8 cellular contexts compared by ENCODE assay signal in the genomic region with DNA sequence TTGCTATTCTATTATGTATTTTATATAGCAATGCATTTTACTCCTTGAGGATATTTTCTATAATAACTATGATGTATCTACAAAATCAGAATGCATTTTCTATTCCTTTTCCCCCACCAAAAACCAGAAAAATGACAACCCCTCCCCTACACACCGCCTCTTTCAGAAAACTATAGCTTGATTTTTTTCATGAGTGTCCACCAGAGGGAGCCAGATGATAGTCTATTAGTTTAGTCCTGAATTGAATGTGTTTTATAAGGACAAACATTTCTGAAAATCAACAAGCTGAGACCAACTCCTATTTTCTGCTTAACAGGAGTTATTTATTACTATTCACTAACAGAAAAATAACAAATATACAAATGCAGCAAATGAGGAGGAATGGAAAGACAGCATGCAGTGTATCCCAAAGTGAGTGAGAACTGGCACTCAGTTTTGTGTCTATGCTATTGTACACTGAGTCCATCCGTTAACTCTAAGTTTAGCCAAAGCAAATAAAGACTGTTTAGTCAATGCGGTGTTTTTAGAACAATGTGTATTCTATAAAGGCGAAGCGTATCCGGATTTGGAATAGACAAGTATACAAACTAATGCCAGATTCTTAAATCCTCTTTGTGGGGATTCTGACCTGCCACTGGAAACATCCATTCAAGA.
DNase-seq lines count a peak whose midpoint lies in the region; TF ChIP-seq lines count a peak whose summit lies in the region.

No MANE protein-coding gene starts in this region.

- no peak overlapping the region for H3K4me3 Mint-ChIP-seq in activated naive CD4-positive, alpha-beta T cell treated with anti-CD3 and anti-CD28 coated beads for 36 hours
- no peak overlapping the region for H3K4me3 Mint-ChIP-seq in mesothelial cell of epicardium

- TF ChIP-seq CTCF in LNCAP (IDR thresholded peaks at IDR 0.05) (peak; percentile 75), SK-N-SH (IDR thresholded peaks at IDR 0.05) (peak; percentile 81), mesothelial cell of epicardium (IDR thresholded peaks at IDR 0.05; ENCODE audit: unreplicated experiment) (peak; percentile 86), vagina (IDR thresholded peaks at IDR 0.05) (peak; percentile 72 to 77 (median 75))

- no peaks in the 10 kb centered on the region for H3K36me3 Mint-ChIP-seq in activated naive CD4-positive, alpha-beta T cell treated with anti-CD3 and anti-CD28 coated beads for 36 hours (ENCODE audit: low read depth)
- no peaks in the 10 kb centered on the region for H3K36me3 Mint-ChIP-seq in mesothelial cell of epicardium

- no peak overlapping the region for H2AFZ ChIP-seq in SK-N-SH (ENCODE audit: low read depth)

- H3K36me3 ChIP-seq in SK-N-SH (replicated peaks in 1 of 2; ENCODE audit: control insufficient read depth in 1 of 2, insufficient read depth in 2 of 2, low read length in 1 of 2) (no peaks in the 10 kb centered on the region), vagina (no peaks in the 10 kb centered on the region)

- no peaks in the 10 kb centered on the region for H3K79me2 ChIP-seq in SK-N-SH (ENCODE audit: insufficient read depth)

- no peaks in the 10 kb centered on the region for H3F3A ChIP-seq in SK-N-SH (replicated peaks; ENCODE audit: insufficient read depth)

- H3K4me2 ChIP-seq in SK-N-SH: no peak overlapping the region

- CTCF ChIA-PET in activated naive CD4-positive, alpha-beta T cell treated with anti-CD3 and anti-CD28 coated beads for 36 hours (lab: Charles Lee): interaction anchor here (0.6 to 13.6 kb wide), 26 partner anchors 11 to 418 kb away, joined by 3 to 255 read pairs (median 4); a partner anchor contains a TSS
- CTCF ChIA-PET in SK-N-SH (lab: Yijun Ruan, JAX): interaction anchor here (0.6 to 25.0 kb wide), 60 partner anchors 9 to 861 kb away, joined by 3 to 597 read pairs (median 4); a partner anchor contains a TSS

- peak; percentile 59 for DNase-seq in activated naive CD4-positive, alpha-beta T cell treated with anti-CD3 and anti-CD28 coated beads for 36 hours
- no peak for DNase-seq in activated naive CD4-positive, alpha-beta T cell (lab: John Stamatoyannopoulos, UW)
- DNase-seq in SK-N-SH (peak; percentile 25), dermis microvascular lymphatic vessel endothelial cell (ENCODE audit: low read depth in 2 of 2) (peak; percentile 85 to 86), mesothelial cell of epicardium (ENCODE audit: low spot score in 2 of 2, unreplicated experiment in 2 of 2) (no peak), vagina (ENCODE audit: extremely low spot score in 2 of 2) (no peak), NCI-H1048 (lab: John Stamatoyannopoulos, UW) (no peak)

- POLR2A ChIA-PET in SK-N-SH (lab: Yijun Ruan, JAX): interaction anchor here (1.0 to 1.7 kb wide), 2 partner anchors 342 to 345 kb away, joined by 3 to 6 read pairs; no protein-coding TSS in a partner anchor

- peaks cover 23% of the 10 kb centered on the region for H3K4me1 Mint-ChIP-seq in activated naive CD4-positive, alpha-beta T cell treated with anti-CD3 and anti-CD28 coated beads for 36 hours (ENCODE audit: low read depth)
- H3K4me1 Mint-ChIP-seq in mesothelial cell of epicardium: peaks cover 2% of the 10 kb centered on the region

- H3K9me2 ChIP-seq in SK-N-SH: no peaks in the 10 kb centered on the region

- H3K27ac ChIP-seq in SK-N-SH (ENCODE audit: low read depth in 2 of 2, low read length in 1 of 2): no peak overlapping the region
- H3K27ac ChIP-seq in vagina: no peak overlapping the region

- H3K9me3 ChIP-seq in SK-N-SH (no peaks in the 10 kb centered on the region), vagina (no peaks in the 10 kb centered on the region)

- H3K4me1 ChIP-seq in SK-N-SH (ENCODE audit: control insufficient read depth in 1 of 2, insufficient read depth in 2 of 2, low read depth in 1 of 2, low read length in 1 of 2) (peaks cover 0 to 9% of the 10 kb centered on the region in 2 experiments; a peak in 2 of 4 replicates), vagina (no peaks in the 10 kb centered on the region)

- H4K20me1 ChIP-seq in SK-N-SH (ENCODE audit: insufficient read depth): no peaks in the 10 kb centered on the region

- no peak for TF ChIP-seq EP300 in SK-N-SH (IDR thresholded peaks at IDR 0.05; ENCODE audit: borderline replicate concordance in 1 of 2, low read depth in 1 of 2, low read length in 1 of 2)

- WGBS in SK-N-SH (ENCODE audit: low lambda C conversion rate): 54% methylated on average over 6 of the region's 6 CpGs

- no peak for TF ChIP-seq POLR2A in vagina (IDR thresholded peaks at IDR 0.05)

- H3K27me3 ChIP-seq in SK-N-SH (ENCODE audit: insufficient read depth) (no peaks in the 10 kb centered on the region), vagina (no peaks in the 10 kb centered on the region)

- peak; percentile 89 for TF ChIP-seq RAD21 in SK-N-SH (IDR thresholded peaks at IDR 0.05; ENCODE audit: low read length)

- H3K4me3 ChIP-seq in SK-N-SH (ENCODE audit: low read depth in 2 of 2, low read length in 1 of 2) (no peak overlapping the region; a peak in 1 of 4 replicates), vagina (no peak overlapping the region)

- H3K9me3 Mint-ChIP-seq in activated naive CD4-positive, alpha-beta T cell treated with anti-CD3 and anti-CD28 coated beads for 36 hours: no peaks in the 10 kb centered on the region
- H3K9me3 Mint-ChIP-seq in mesothelial cell of epicardium: no peaks in the 10 kb centered on the region

- H3K27me3 Mint-ChIP-seq in activated naive CD4-positive, alpha-beta T cell treated with anti-CD3 and anti-CD28 coated beads for 36 hours (ENCODE audit: low read depth): no peaks in the 10 kb centered on the region
- peaks cover 20% of the 10 kb centered on the region for H3K27me3 Mint-ChIP-seq in mesothelial cell of epicardium (ENCODE audit: low read depth)

- no peak overlapping the region for H3K9ac ChIP-seq in SK-N-SH

- intact Hi-C loops in activated naive CD4-positive, alpha-beta T cell treated with anti-CD3 and anti-CD28 coated beads for 36 hours (cut with micrococcal nuclease): loop anchor here (1.0 to 10.0 kb wide), 5 partner anchors 115 to 861 kb away; no protein-coding TSS in a partner anchor
- intact Hi-C loops in vagina (cut with DNase I): loop anchor here (2.0 kb wide), 1 partner anchor 342 kb away; no protein-coding TSS in a partner anchor

- no peak overlapping the region for H3K27ac Mint-ChIP-seq in activated naive CD4-positive, alpha-beta T cell treated with anti-CD3 and anti-CD28 coated beads for 36 hours
- H3K27ac Mint-ChIP-seq in mesothelial cell of epicardium: no peak overlapping the region

TF ChIP-seq in SK-N-SH, 30 proteins besides CTCF, POLR2A, EP300 and RAD21:
- TF ChIP-seq NRF1 (IDR thresholded peaks at IDR 0.05; ENCODE audit: low read depth, low read length) (no peak), TCF12 (IDR thresholded peaks at IDR 0.05) (no peak), SMC3 (IDR thresholded peaks at IDR 0.05; ENCODE audit: low read depth, low read length) (peak; percentile 81), RFX5 (IDR thresholded peaks at IDR 0.05; ENCODE audit: low read length) (no peak), JUND (IDR thresholded peaks at IDR 0.05) (no peak), MXI1 (IDR thresholded peaks at IDR 0.05; ENCODE audit: low read depth, low read length) (no peak)
- TF ChIP-seq, protein P1, sequence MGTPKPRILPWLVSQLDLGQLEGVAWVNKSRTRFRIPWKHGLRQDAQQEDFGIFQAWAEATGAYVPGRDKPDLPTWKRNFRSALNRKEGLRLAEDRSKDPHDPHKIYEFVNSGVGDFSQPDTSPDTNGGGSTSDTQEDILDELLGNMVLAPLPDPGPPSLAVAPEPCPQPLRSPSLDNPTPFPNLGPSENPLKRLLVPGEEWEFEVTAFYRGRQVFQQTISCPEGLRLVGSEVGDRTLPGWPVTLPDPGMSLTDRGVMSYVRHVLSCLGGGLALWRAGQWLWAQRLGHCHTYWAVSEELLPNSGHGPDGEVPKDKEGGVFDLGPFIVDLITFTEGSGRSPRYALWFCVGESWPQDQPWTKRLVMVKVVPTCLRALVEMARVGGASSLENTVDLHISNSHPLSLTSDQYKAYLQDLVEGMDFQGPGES (IDR thresholded peaks at IDR 0.05; ENCODE audit: low read depth, low read length): no peak

Comparison
In these comparisons a context has a peak if more than half of its experiments do, and no peak if none do; other contexts are left out.
1. DNase-seq: peak in activated naive CD4-positive, alpha-beta T cell treated with anti-CD3 and anti-CD28 coated beads for 36 hours (single experiment), SK-N-SH (single experiment) and dermis microvascular lymphatic vessel endothelial cell (2 of 2); none in activated naive CD4-positive, alpha-beta T cell (0 of 4), mesothelial cell of epicardium (0 of 2), vagina (0 of 2) and NCI-H1048 (single experiment).
2. Peak in every context shown above with its lines, with median percentiles within 50 percentile points of each other: CTCF ChIP-seq.